Comparison of ENCODE assay signal across 8 cellular contexts in the genomic region with DNA sequence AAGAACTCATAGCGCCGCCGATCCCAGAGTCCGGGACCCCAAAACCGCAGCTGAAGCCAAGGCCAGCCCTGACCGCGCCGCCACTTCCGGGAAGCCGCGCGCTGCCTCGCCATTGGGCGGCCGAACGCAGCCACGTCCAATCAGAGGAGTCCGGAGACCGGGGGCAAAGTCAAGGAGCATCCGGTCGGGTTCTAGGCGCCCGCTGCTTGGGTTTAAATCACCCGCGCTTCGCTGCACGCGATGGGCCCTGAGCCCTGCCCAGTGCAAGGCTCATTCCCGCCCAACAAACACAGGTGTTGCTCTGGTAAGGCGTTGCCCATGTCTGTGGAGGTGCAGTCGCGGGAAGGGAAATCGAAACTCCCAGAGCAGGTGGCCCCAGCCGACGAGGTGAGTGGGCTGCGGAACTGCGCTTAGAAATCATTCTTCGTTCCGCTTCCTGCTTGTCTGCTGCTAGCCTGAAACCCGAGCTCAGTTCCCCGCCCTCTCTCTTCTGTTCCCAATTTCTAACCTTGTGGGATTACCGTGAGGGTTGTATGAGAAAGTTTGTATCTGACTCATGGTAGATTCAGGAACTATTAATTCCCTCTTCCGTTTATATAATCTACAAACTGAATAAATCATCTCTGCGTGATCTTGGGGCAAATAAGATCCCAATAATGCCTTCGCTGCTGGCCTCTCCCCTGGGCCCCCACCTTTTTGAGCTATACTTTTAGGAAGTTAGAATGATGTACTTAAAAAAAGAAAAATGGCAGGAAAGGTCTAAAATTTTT. TPM values are rescaled to one million over a fixed set of nuclear protein-coding genes. Genes with fewer than 3 reads are reported as not detected.
DNase-seq lines count a peak whose midpoint lies in the region; ATAC-seq and TF ChIP-seq lines count a peak whose summit lies in the region.

A gene (minus strand): TSS at position 96 of the 770 bp plus-strand sequence. CDS start 86 bp downstream, at position 10.

- TSS peak; percentile 95 for BruUV-seq in Panc1 (replicated peaks; lab: Mats Ljungman, UMichigan)

- H3K27ac ChIP-seq in KMS-11 = peak within 1 kb of the TSS; percentile 91
- peak within 1 kb of the TSS; percentile 91 for H3K27ac ChIP-seq in Panc1 (ENCODE audit: low read length)
- H3K27ac ChIP-seq in esophagus (ENCODE audit: low read depth in 2 of 2, low read length in 1 of 2) = peak within 1 kb of the TSS; percentile 88 to 96
- peak within 1 kb of the TSS; percentile 93 for H3K27ac ChIP-seq in muscle layer of colon (ENCODE audit: low read depth, low read length)

- peak within 1 kb of the TSS; percentile 70 for H2AFZ ChIP-seq in KMS-11 (ENCODE audit: low read depth)

- H3K36me3 Mint-ChIP-seq in activated T-cell treated with anti-CD3 and anti-CD28 coated beads, Interleukin-2, amount 50 U/mL, for 4 hours (ENCODE audit: insufficient read depth) = peaks cover 6% of the 10 kb centered on the region

- peak within 1 kb of the TSS; percentile 88 for H3K4me3 Mint-ChIP-seq in activated T-cell treated with anti-CD3 and anti-CD28 coated beads, Interleukin-2, amount 50 U/mL, for 4 hours

- in situ Hi-C loops in Panc1 (cut with HindIII; ENCODE audit: low pct_unique_long_range_greater_than_20kb, low sequenced_read_pairs) = no loop called here

- CTCF ChIA-PET in Panc1 (lab: Charles Lee) = no interaction called here

- no peaks in the 10 kb centered on the region for H3K27me3 ChIP-seq in KMS-11 (ENCODE audit: insufficient read depth, low read depth)
- no peaks in the 10 kb centered on the region for H3K27me3 ChIP-seq in Panc1 (ENCODE audit: control insufficient read depth, insufficient read depth, low read length)
- no peaks in the 10 kb centered on the region for H3K27me3 ChIP-seq in esophagus (ENCODE audit: control insufficient read depth in 1 of 2, insufficient read depth in 2 of 2, low read length in 2 of 2)
- no peaks in the 10 kb centered on the region for H3K27me3 ChIP-seq in muscle layer of colon (ENCODE audit: control insufficient read depth in 1 of 2, insufficient read depth in 2 of 2, low read length in 2 of 2)

- H4K20me1 ChIP-seq in KMS-11 (ENCODE audit: insufficient read depth) = no peaks in the 10 kb centered on the region

- H3K79me2 ChIP-seq in KMS-11 (ENCODE audit: insufficient read depth, low read depth) = peaks cover 46% of the 10 kb centered on the region

- H3K36me3 ChIP-seq in KMS-11 (ENCODE audit: insufficient read depth) (no peaks in the 10 kb centered on the region), Panc1 (ENCODE audit: control insufficient read depth, insufficient read depth, low read length) (no peaks in the 10 kb centered on the region; the same call in 1 of the 2 replicates), esophagus (ENCODE audit: control insufficient read depth in 2 of 2, insufficient read depth in 2 of 2, low read length in 1 of 2) (no peaks in the 10 kb centered on the region), muscle layer of colon (ENCODE audit: insufficient read depth, low read length) (no peaks in the 10 kb centered on the region)

- H3K27me3 Mint-ChIP-seq in activated T-cell treated with anti-CD3 and anti-CD28 coated beads, Interleukin-2, amount 50 U/mL, for 4 hours (ENCODE audit: low read depth) = no peaks in the 10 kb centered on the region

- ATAC-seq in GM21786 (IDR thresholded peaks at IDR 0.05; ENCODE audit: unreplicated experiment) (peak; percentile 68), Panc1 (peak; percentile 98)
- ATAC-seq in activated T-cell treated with anti-CD3 and anti-CD28 coated beads, Interleukin-2, amount 50 U/mL, for 4 hours = peak; percentile 93 to 94

- peaks cover 49% of the 10 kb centered on the region for H3K4me1 ChIP-seq in KMS-11 (ENCODE audit: low read depth, poor library complexity, severe bottlenecking)
- no peaks in the 10 kb centered on the region; the same call in 1 of the 2 replicates for H3K4me1 ChIP-seq in Panc1 (ENCODE audit: control insufficient read depth, insufficient read depth, low read length)
- H3K4me1 ChIP-seq in esophagus (ENCODE audit: control insufficient read depth in 2 of 2, insufficient read depth in 2 of 2, low read length in 1 of 2) = peaks cover 0 to 2% of the 10 kb centered on the region in 2 donors
- H3K4me1 ChIP-seq in muscle layer of colon (ENCODE audit: insufficient read depth, low read length) = peaks cover 9% of the 10 kb centered on the region

- H3K9me3 Mint-ChIP-seq in activated T-cell treated with anti-CD3 and anti-CD28 coated beads, Interleukin-2, amount 50 U/mL, for 4 hours = no peaks in the 10 kb centered on the region

- H3K9ac ChIP-seq in KMS-11 = peak within 1 kb of the TSS; percentile 83
- peak within 1 kb of the TSS; percentile 78 for H3K9ac ChIP-seq in muscle layer of colon (ENCODE audit: low read length)

- H3K4me2 ChIP-seq in KMS-11 = peak within 1 kb of the TSS; percentile 96

- H3K9me3 ChIP-seq in Panc1 (ENCODE audit: control insufficient read depth, insufficient read depth, low read depth, low read length) = no peaks in the 10 kb centered on the region
- no peaks in the 10 kb centered on the region for H3K9me3 ChIP-seq in esophagus (ENCODE audit: control insufficient read depth in 2 of 2, insufficient read depth in 1 of 2, low read depth in 1 of 2, low read length in 1 of 2)
- H3K9me3 ChIP-seq in muscle layer of colon (ENCODE audit: low read length) = no peaks in the 10 kb centered on the region

- intact Hi-C loops in Panc1 (cut with micrococcal nuclease; ENCODE audit: unreplicated experiment) = no loop called here

- POLR2A ChIA-PET in Panc1 (lab: Charles Lee) = no interaction called here

- H3K4me3 ChIP-seq in KMS-11 (IDR thresholded peaks at IDR 0.05; ENCODE audit: insufficient read depth, low read depth, low read length) (no peak within 1 kb of the TSS), Panc1 (ENCODE audit: low read depth in 2 of 2, low read length in 2 of 2) (peak within 1 kb of the TSS; percentile 78 to 86), esophagus (ENCODE audit: low read depth in 1 of 2, low read length in 2 of 2) (peak within 1 kb of the TSS; percentile 72 to 76), muscle layer of colon (ENCODE audit: low read depth in 1 of 2, low read length in 2 of 2) (peak within 1 kb of the TSS; percentile 72 to 99)

- peaks cover 51% of the 10 kb centered on the region for H3K4me1 Mint-ChIP-seq in activated T-cell treated with anti-CD3 and anti-CD28 coated beads, Interleukin-2, amount 50 U/mL, for 4 hours (ENCODE audit: low read depth)

- 0% methylated on average over 45 of the region's 45 CpGs for WGBS in esophagus, 2 donors

- no peak for TF ChIP-seq CTCF in KMS-11 (conservative IDR thresholded peaks at IDR 0.05; ENCODE audit: low read depth, low read length)
- no peak for TF ChIP-seq CTCF in Panc1 (IDR thresholded peaks at IDR 0.05)

- peak; percentile 74 for DNase-seq in DMS79 treated with DMSO at 0.1 percent for 48 hours (lab: John Stamatoyannopoulos, UW)
- no peak for DNase-seq in Panc1 (ENCODE audit: low read depth, low spot score)
- DNase-seq in activated T-cell treated with anti-CD3 and anti-CD28 coated beads, Interleukin-2, amount 50 U/mL, for 4 hours = peak; percentile 77
- peak; percentile 72 to 76 for DNase-seq in stimulated activated CD8-positive, alpha-beta memory T cell treated with anti-CD3 and anti-CD28 coated beads, Interleukin-7, amount 100 ng/mL, for 1 hour (ENCODE audit: low read depth in 2 of 2)

RNA-seq across cellular contexts. Expression of the gene that starts here (rescaled TPM):
- total RNA-seq in Panc1 (2021; ENCODE audit: unreplicated experiment) = 9.1 TPM
- 5.1 TPM for polyA plus RNA-seq in Panc1 (2012; ENCODE audit: insufficient read length)
- 10 to 100 TPM in 1 of 3 donors, 1 to 10 TPM in 2; 8.4 to 10.1 (median 8.5) TPM for total RNA-seq in activated T-cell treated with anti-CD3 and anti-CD28 coated beads, Interleukin-2, amount 50 U/mL, for 4 hours
- 1 to 10 TPM; 5.7 to 6.5 TPM for polyA plus RNA-seq in esophagus
